In genomic region chr12:19757317-19757877, GRCh38 we compare ENCODE assay signal across 9 cellular contexts.
A peak's percentile ranks its signal among the peaks of the same experiment; 100 is the strongest.
DNase-seq lines count a peak whose midpoint lies in the region; ATAC-seq and TF ChIP-seq lines count a peak whose summit lies in the region.
"Had no signal": no experiment of that assay in that cellular context is flagged by ENCODE, and none has a peak within 500 bp of the region (broad histone marks: within the 10 kb centered on the region; RNA-seq: fewer than 3 reads in every experiment).

No MANE protein-coding gene starts in this region.

- H3K9me3 ChIP-seq in DND-41 (ENCODE audit: insufficient read depth, low read length, severe bottlenecking): no peaks in the 10 kb centered on the region
- H3K9me3 ChIP-seq in Peyer's patch: no peaks in the 10 kb centered on the region
- H3K9me3 ChIP-seq in gastroesophageal sphincter: peaks cover 0 to 13% (median 0%) of the 10 kb centered on the region in 3 donors
- peaks cover 3% of the 10 kb centered on the region for H3K9me3 ChIP-seq in smooth muscle cell (replicated peaks; ENCODE audit: low read depth)

- no peaks in the 10 kb centered on the region for H3K79me2 ChIP-seq in DND-41 (ENCODE audit: insufficient read depth, low read length)
- H3K79me2 ChIP-seq in smooth muscle cell (ENCODE audit: low read depth): no peaks in the 10 kb centered on the region

- H3K9ac ChIP-seq in DND-41 (ENCODE audit: low read depth, low read length) (no peak overlapping the region), smooth muscle cell (ENCODE audit: low read depth) (no peak overlapping the region)

- H3K4me2 ChIP-seq in DND-41 (ENCODE audit: insufficient read depth, low read length): no peak overlapping the region
- no peak overlapping the region for H3K4me2 ChIP-seq in smooth muscle cell

- no peak for DNase-seq in DND-41
- DNase-seq in Peyer's patch: no peak
- DNase-seq in smooth muscle cell (lab: John Stamatoyannopoulos, UW; ENCODE audit: unreplicated experiment): no peak
- no peak for DNase-seq in activated CD4-positive, alpha-beta T cell treated with anti-CD3 and anti-CD28 coated beads for 4 hours

- peak; percentile 62; the same call in 2 of the 3 replicates for ATAC-seq in DND-41 (ENCODE audit: insufficient read depth, low read depth)
- ATAC-seq in HG02885 (IDR thresholded peaks at IDR 0.05; ENCODE audit: poor library complexity, unreplicated experiment): peak; percentile 80
- no peak for ATAC-seq in gastroesophageal sphincter
- no peak for ATAC-seq in GM21619 (IDR thresholded peaks at IDR 0.05; ENCODE audit: unreplicated experiment)
- no peak for ATAC-seq in HG03457 (IDR thresholded peaks at IDR 0.05; ENCODE audit: unreplicated experiment)
- ATAC-seq: K562 had no signal

- H3K4me3 ChIP-seq in DND-41 (ENCODE audit: low read depth in 1 of 2, low read length in 2 of 2) (no peak overlapping the region), Peyer's patch (no peak overlapping the region), gastroesophageal sphincter (no peak overlapping the region), smooth muscle cell (no peak overlapping the region)
- H3K4me3 ChIP-seq: K562 had no signal

- TF ChIP-seq POLR2A in Peyer's patch (IDR thresholded peaks at IDR 0.05) (no peak), gastroesophageal sphincter (IDR thresholded peaks at IDR 0.05) (no peak)

- H3K27me3 ChIP-seq in DND-41 (ENCODE audit: insufficient read depth, low read length, poor library complexity) (peaks cover 4% of the 10 kb centered on the region), Peyer's patch (no peaks in the 10 kb centered on the region), gastroesophageal sphincter (no peaks in the 10 kb centered on the region), smooth muscle cell (ENCODE audit: low read depth) (no peaks in the 10 kb centered on the region)

- 52 to 54% methylated on average over 5 to 7 of the region's 7 CpGs for WGBS in gastroesophageal sphincter (ENCODE audit: low coverage in 1 of 2), 2 donors
- 39% methylated on average over 7 of the region's 7 CpGs for WGBS in smooth muscle cell (ENCODE audit: low lambda C conversion rate)

- TF ChIP-seq EP300 in gastroesophageal sphincter (IDR thresholded peaks at IDR 0.05): no peak

- TF ChIP-seq CTCF in DND-41 (IDR thresholded peaks at IDR 0.05; ENCODE audit: borderline replicate concordance, extremely low read depth, low read length, poor library complexity, severe bottlenecking) (peak; percentile 71), Peyer's patch (IDR thresholded peaks at IDR 0.05) (peak in 4 of 6 experiments; percentile 49 to 78 (median 72)), gastroesophageal sphincter (IDR thresholded peaks at IDR 0.05) (peak; percentile 43 to 78 (median 67)), smooth muscle cell (IDR thresholded peaks at IDR 0.05; ENCODE audit: borderline replicate concordance, insufficient read depth, poor library complexity, severe bottlenecking) (peak; percentile 66)

- H3F3A ChIP-seq in smooth muscle cell (ENCODE audit: low read depth): no peaks in the 10 kb centered on the region

- H2AFZ ChIP-seq in DND-41 (ENCODE audit: low read depth, low read length) (no peak overlapping the region), smooth muscle cell (ENCODE audit: low read depth) (peak overlapping the region; percentile 90)

- H3K36me3 ChIP-seq in DND-41 (ENCODE audit: insufficient read depth, low read length): no peaks in the 10 kb centered on the region
- no peaks in the 10 kb centered on the region for H3K36me3 ChIP-seq in Peyer's patch
- no peaks in the 10 kb centered on the region for H3K36me3 ChIP-seq in gastroesophageal sphincter
- no peaks in the 10 kb centered on the region for H3K36me3 ChIP-seq in smooth muscle cell (ENCODE audit: low read depth)

- H3K4me1 ChIP-seq in DND-41 (ENCODE audit: insufficient read depth, low read length) (no peaks in the 10 kb centered on the region), Peyer's patch (no peaks in the 10 kb centered on the region), gastroesophageal sphincter (peaks cover 0 to 5% (median 0%) of the 10 kb centered on the region in 3 donors), smooth muscle cell (ENCODE audit: low read depth) (no peaks in the 10 kb centered on the region)

- H3K27ac ChIP-seq in DND-41 (ENCODE audit: low read length) (no peak overlapping the region), Peyer's patch (no peak overlapping the region), gastroesophageal sphincter (no peak overlapping the region), smooth muscle cell (ENCODE audit: low read depth) (no peak overlapping the region)

- H4K20me1 ChIP-seq in DND-41 (ENCODE audit: insufficient read depth, low read length): no peaks in the 10 kb centered on the region
- H4K20me1 ChIP-seq in smooth muscle cell (ENCODE audit: low read depth): no peaks in the 10 kb centered on the region

Comparison
In these comparisons a context has a peak if more than half of its experiments do, and no peak if none do; other contexts are left out.
1. ATAC-seq: peak in DND-41 (single experiment) and HG02885 (single experiment); none in gastroesophageal sphincter (single experiment), GM21619 (single experiment) and HG03457 (single experiment).
2. Peak in every context shown above with its lines, with median percentiles within 50 percentile points of each other: CTCF ChIP-seq.